In genomic region chr1:208524920-208525319, GRCh38 we compare ENCODE assay signal across 17 cellular contexts.
DNase-seq lines count a peak whose midpoint lies in the region; ATAC-seq and TF ChIP-seq lines count a peak whose summit lies in the region.
"Had no signal": no experiment of that assay in that cellular context is flagged by ENCODE, and none has a peak within 500 bp of the region (broad histone marks: within the 10 kb centered on the region; RNA-seq: fewer than 3 reads in every experiment).

No MANE protein-coding gene starts in this region.

- H3F3A ChIP-seq in SK-N-SH (replicated peaks; ENCODE audit: insufficient read depth): no peaks in the 10 kb centered on the region

- ATAC-seq in lung (ENCODE audit: insufficient read depth, low FRiP score): no peak
- ATAC-seq: Panc1 had no signal

- H3K36me3 Mint-ChIP-seq in endodermal cell (ENCODE audit: low read depth): no peaks in the 10 kb centered on the region
- H3K36me3 Mint-ChIP-seq: CD14-positive monocyte had no signal

- POLR2A ChIA-PET in OCI-LY7 (lab: Charles Lee) (no interaction called here), SK-N-SH (lab: Yijun Ruan, JAX) (interaction anchor here (1.2 kb wide), 1 partner anchor 17 kb away, joined by 3 read pairs; no protein-coding TSS in a partner anchor)

- peaks cover 9% of the 10 kb centered on the region for H3K4me1 Mint-ChIP-seq in endodermal cell
- H3K4me1 Mint-ChIP-seq: CD14-positive monocyte had no signal

- DNase-seq in NCI-H82 (lab: John Stamatoyannopoulos, UW) (peak; percentile 43), NCI-H82 treated with DMSO at 0.1 percent for 48 hours (lab: John Stamatoyannopoulos, UW; ENCODE audit: unreplicated experiment) (no peak), endodermal cell (peak; percentile 13), lung (ENCODE audit: low spot score) (peak; percentile 24), GM13976 (ENCODE audit: low spot score) (no peak), OCI-LY7 (ENCODE audit: low spot score) (no peak), SK-N-SH (no peak), NCI-H1092 (lab: John Stamatoyannopoulos, UW) (no peak)
- DNase-seq: HFFc6, NCI-H1092 treated with DMSO at 0.1 percent for 48 hours, NCI-H1694, NCI-H2107, NCI-H446, NCI-H774 had no signal

- H3K9me3 ChIP-seq in endodermal cell (ENCODE audit: control insufficient read depth, low read length) (no peaks in the 10 kb centered on the region), lung (ENCODE audit: control insufficient read depth in 2 of 2, insufficient read depth in 1 of 2, low read length in 1 of 2) (no peaks in the 10 kb centered on the region), OCI-LY7 (ENCODE audit: low read length) (no peaks in the 10 kb centered on the region), SK-N-SH (no peaks in the 10 kb centered on the region)

- H3K27me3 Mint-ChIP-seq in endodermal cell (ENCODE audit: insufficient read depth): peaks cover 5% of the 10 kb centered on the region

- H2AFZ ChIP-seq in OCI-LY7 (ENCODE audit: low read length) (no peak overlapping the region), SK-N-SH (ENCODE audit: low read depth) (no peak overlapping the region)

- BruUV-seq in OCI-LY7 (replicated peaks; lab: Mats Ljungman, UMichigan): no TSS peak

- H3K9me2 ChIP-seq in OCI-LY7 (ENCODE audit: insufficient read depth, low read length) (no peaks in the 10 kb centered on the region), SK-N-SH (no peaks in the 10 kb centered on the region)

- in situ Hi-C loops in GM13976 (cut with MboI; ENCODE audit: low sequenced_read_pairs, unreplicated experiment): no loop called here

- intact Hi-C loops in OCI-LY7 (cut with micrococcal nuclease; ENCODE audit: unreplicated experiment): no loop called here

- H3K27ac ChIP-seq in endodermal cell (ENCODE audit: low read depth, low read length) (no peak overlapping the region), lung (ENCODE audit: low read depth in 1 of 2, low read length in 1 of 2) (no peak overlapping the region), OCI-LY7 (ENCODE audit: low read depth, low read length, poor library complexity, severe bottlenecking) (no peak overlapping the region), SK-N-SH (ENCODE audit: low read depth in 2 of 2, low read length in 1 of 2) (no peak overlapping the region; a peak in 1 of 4 replicates)
- H3K27ac ChIP-seq: KMS-11 had no signal

- no peak overlapping the region for H3K9ac ChIP-seq in endodermal cell (ENCODE audit: extremely low read depth, low read length, poor library complexity, severe bottlenecking)
- H3K9ac ChIP-seq in SK-N-SH: no peak overlapping the region
- H3K9ac ChIP-seq: KMS-11 had no signal

- H3K4me2 ChIP-seq in OCI-LY7 (ENCODE audit: low read length) (no peak overlapping the region), SK-N-SH (no peak overlapping the region)
- H3K4me2 ChIP-seq: KMS-11 had no signal

- no peaks in the 10 kb centered on the region for H3K9me3 Mint-ChIP-seq in endodermal cell
- H3K9me3 Mint-ChIP-seq: HFFc6 had no signal

- WGBS in endodermal cell (ENCODE audit: insufficient coverage in 1 of 2, insufficient read length in 1 of 2), 2 experiments: 82 to 100% methylated on average over 3 to 5 of the region's 5 CpGs
- WGBS in lung, 2 donors: 62 to 75% methylated on average over 5 of the region's 5 CpGs
- WGBS in SK-N-SH (ENCODE audit: low lambda C conversion rate): 60% methylated on average over 5 of the region's 5 CpGs

- no peak for TF ChIP-seq EP300 in SK-N-SH (IDR thresholded peaks at IDR 0.05; ENCODE audit: borderline replicate concordance in 1 of 2, low read depth in 1 of 2, low read length in 1 of 2)

- H3K4me1 ChIP-seq in endodermal cell (ENCODE audit: control insufficient read depth, insufficient read depth, low read length): peaks cover 3% of the 10 kb centered on the region
- no peaks in the 10 kb centered on the region for H3K4me1 ChIP-seq in lung (ENCODE audit: control insufficient read depth in 2 of 2, insufficient read depth in 2 of 2, low read length in 2 of 2)
- no peaks in the 10 kb centered on the region for H3K4me1 ChIP-seq in OCI-LY7 (ENCODE audit: insufficient read depth, low read length, poor library complexity, severe bottlenecking)
- peaks cover 0 to 38% of the 10 kb centered on the region in 2 experiments; a peak in 2 of 4 replicates for H3K4me1 ChIP-seq in SK-N-SH (ENCODE audit: control insufficient read depth in 1 of 2, insufficient read depth in 2 of 2, low read depth in 1 of 2, low read length in 1 of 2)

- H3K4me3 ChIP-seq in endodermal cell (ENCODE audit: low read length) (no peak overlapping the region), lung (no peak overlapping the region), OCI-LY7 (ENCODE audit: low read depth, low read length, poor library complexity, severe bottlenecking) (no peak overlapping the region), SK-N-SH (ENCODE audit: low read depth in 2 of 2, low read length in 1 of 2) (no peak overlapping the region)

- H3K36me3 ChIP-seq in endodermal cell (ENCODE audit: control insufficient read depth, insufficient read depth, low read length) (no peaks in the 10 kb centered on the region), lung (ENCODE audit: control insufficient read depth in 2 of 2, insufficient read depth in 2 of 2, low read length in 2 of 2) (no peaks in the 10 kb centered on the region), OCI-LY7 (ENCODE audit: insufficient read depth, low read length) (no peaks in the 10 kb centered on the region), SK-N-SH (replicated peaks in 1 of 2; ENCODE audit: control insufficient read depth in 1 of 2, insufficient read depth in 2 of 2, low read length in 1 of 2) (no peaks in the 10 kb centered on the region)

- TF ChIP-seq CTCF in endodermal cell (conservative IDR thresholded peaks at IDR 0.05): no peak
- TF ChIP-seq CTCF in lung (IDR thresholded peaks at IDR 0.05; ENCODE audit: control extremely low read depth, extremely low read depth): no peak
- TF ChIP-seq CTCF in GM13976 (IDR thresholded peaks at IDR 0.05; ENCODE audit: borderline replicate concordance, control extremely low read depth, extremely low read depth, insufficient read depth, missing control alignments): no peak
- TF ChIP-seq CTCF in OCI-LY7 (conservative IDR thresholded peaks at IDR 0.05; ENCODE audit: low read length): no peak
- no peak for TF ChIP-seq CTCF in SK-N-SH (IDR thresholded peaks at IDR 0.05)

- H3K27ac Mint-ChIP-seq in endodermal cell: no peak overlapping the region
- H3K27ac Mint-ChIP-seq: CD14-positive monocyte, HFFc6 had no signal

- no peak overlapping the region for H3K4me3 Mint-ChIP-seq in endodermal cell
- H3K4me3 Mint-ChIP-seq: CD14-positive monocyte, HFFc6 had no signal

- H3K27me3 ChIP-seq in endodermal cell (ENCODE audit: control insufficient read depth, insufficient read depth, low read length, poor library complexity, severe bottlenecking): no peaks in the 10 kb centered on the region
- H3K27me3 ChIP-seq in lung (ENCODE audit: control insufficient read depth, insufficient read depth): no peaks in the 10 kb centered on the region
- no peaks in the 10 kb centered on the region for H3K27me3 ChIP-seq in SK-N-SH (ENCODE audit: insufficient read depth)

- no peaks in the 10 kb centered on the region for H4K20me1 ChIP-seq in OCI-LY7 (ENCODE audit: insufficient read depth, low read length)
- no peaks in the 10 kb centered on the region for H4K20me1 ChIP-seq in SK-N-SH (ENCODE audit: insufficient read depth)

- CTCF ChIA-PET in OCI-LY7 (lab: Charles Lee; ENCODE audit: unreplicated experiment): no interaction called here
- CTCF ChIA-PET in SK-N-SH (lab: Yijun Ruan, JAX): no interaction called here

- no peak for TF ChIP-seq RAD21 in SK-N-SH (IDR thresholded peaks at IDR 0.05; ENCODE audit: low read length)

- H3K79me2 ChIP-seq in OCI-LY7 (ENCODE audit: insufficient read depth, low read depth, low read length): no peaks in the 10 kb centered on the region
- no peaks in the 10 kb centered on the region for H3K79me2 ChIP-seq in SK-N-SH (ENCODE audit: insufficient read depth)

TF ChIP-seq in SK-N-SH, 30 proteins besides CTCF, POLR2A, EP300 and RAD21:
- TF ChIP-seq RXRA (IDR thresholded peaks at IDR 0.05; ENCODE audit: borderline replicate concordance, low read depth) (no peak), SMC3 (IDR thresholded peaks at IDR 0.05; ENCODE audit: low read depth, low read length) (no peak), FOXJ3 (CRISPR knock-in tag; IDR thresholded peaks at IDR 0.05) (no peak)

Comparison
In these comparisons a context has a peak if more than half of its experiments do, and no peak if none do; other contexts are left out.
1. DNase-seq: peak in NCI-H82 (single experiment), endodermal cell (single experiment) and lung (single experiment); none in NCI-H82 treated with DMSO at 0.1 percent for 48 hours (single experiment), GM13976 (single experiment), OCI-LY7 (single experiment), SK-N-SH (single experiment) and NCI-H1092 (single experiment).